Comparison of ENCODE assay signal across 29 cellular contexts in genomic region chr7:151683615-151684407, GRCh38.
DNase-seq lines count a peak whose midpoint lies in the region; ATAC-seq and TF ChIP-seq lines count a peak whose summit lies in the region.
"Had no signal": no experiment of that assay in that cellular context is flagged by ENCODE, and none has a peak within 500 bp of the region (broad histone marks: within the 10 kb centered on the region; RNA-seq: fewer than 3 reads in every experiment).

No MANE protein-coding gene starts in this region.

- H3K9me3 Mint-ChIP-seq in Caco-2 (ENCODE audit: unreplicated experiment) (no peaks in the 10 kb centered on the region), glutamatergic neuron (ENCODE audit: unreplicated experiment) (peaks cover 3% of the 10 kb centered on the region)
- H3K9me3 Mint-ChIP-seq in activated CD4-positive, alpha-beta T cell treated with anti-CD3 and anti-CD28 coated beads for 36 hours (ENCODE audit: low read depth), result no peaks in the 10 kb centered on the region
- H3K9me3 Mint-ChIP-seq: activated CD4-positive, alpha-beta T cell treated with anti-CD3 and anti-CD28 coated beads, Interleukin-2, amount 10 ng/mL, durations not matched to agents 24 days and 14 days; activated T-cell treated with anti-CD3 and anti-CD28 coated beads, Interleukin-2, amount 50 U/mL, for 72 hours; immature natural killer cell; stimulated activated effector memory CD8-positive, alpha-beta T cell treated with anti-CD3 and anti-CD28 coated beads, Interleukin-12 subunit alpha, Interleukin-12 subunit beta, amount 100 ng/mL, for 72 hours had no signal

- H3K27ac ChIP-seq in trophoblast cell (ENCODE audit: low read depth, low read length) (peak overlapping the region; percentile 66), transverse colon (peak overlapping the region in 1 of 4 donors; percentile 6)
- H3K27ac ChIP-seq: foreskin keratinocyte, neutrophil, SK-N-MC had no signal

- H3K27me3 Mint-ChIP-seq in Caco-2 (ENCODE audit: insufficient read depth, unreplicated experiment), result no peaks in the 10 kb centered on the region
- peaks cover 8% of the 10 kb centered on the region for H3K27me3 Mint-ChIP-seq in glutamatergic neuron (ENCODE audit: unreplicated experiment)
- no peaks in the 10 kb centered on the region for H3K27me3 Mint-ChIP-seq in activated CD4-positive, alpha-beta T cell treated with anti-CD3 and anti-CD28 coated beads for 36 hours
- H3K27me3 Mint-ChIP-seq: T-helper 17 cell had no signal

- peak overlapping the region; percentile 18 for H3K4ac ChIP-seq in trophoblast cell (ENCODE audit: low read depth, low read length)

- POLR2A ChIA-PET in Caco-2 (lab: Charles Lee), result interaction anchor here (0.6 kb wide), 1 partner anchor 265 kb away, joined by 3 read pairs; no protein-coding TSS in a partner anchor
- POLR2A ChIA-PET in activated CD4-positive, alpha-beta T cell treated with anti-CD3 and anti-CD28 coated beads for 36 hours (lab: Charles Lee), result no interaction called here

- no peak for TF ChIP-seq CTCF in Caco-2 (IDR thresholded peaks at IDR 0.05; ENCODE audit: insufficient read depth in 1 of 2, low read depth in 1 of 2, low read length in 1 of 2, severe bottlenecking in 1 of 2, unreplicated experiment in 1 of 2)
- no peak for TF ChIP-seq CTCF in glutamatergic neuron (IDR thresholded peaks at IDR 0.05; ENCODE audit: partially characterized antibody, unreplicated experiment)
- TF ChIP-seq CTCF in transverse colon (IDR thresholded peaks at IDR 0.05), result no peak

- H3K79me2 ChIP-seq in trophoblast cell (ENCODE audit: control insufficient read depth, insufficient read depth, low read length, poor library complexity), result peaks cover 4% of the 10 kb centered on the region

- no peak overlapping the region for H3K4me2 ChIP-seq in trophoblast cell (ENCODE audit: low read length)
- H3K4me2 ChIP-seq: smooth muscle cell had no signal

- H2AFZ ChIP-seq in trophoblast cell (ENCODE audit: insufficient read depth, low read length, poor library complexity), result peak overlapping the region; percentile 42

- H3K27ac Mint-ChIP-seq in Caco-2 (ENCODE audit: unreplicated experiment) (peak overlapping the region; percentile 31), glutamatergic neuron (ENCODE audit: unreplicated experiment) (no peak overlapping the region)
- H3K27ac Mint-ChIP-seq in activated CD4-positive, alpha-beta T cell treated with anti-CD3 and anti-CD28 coated beads for 36 hours, result no peak overlapping the region
- H3K27ac Mint-ChIP-seq: activated CD4-positive, alpha-beta T cell treated with anti-CD3 and anti-CD28 coated beads, Interleukin-2, amount 10 ng/mL, durations not matched to agents 24 days and 14 days; activated T-cell treated with anti-CD3 and anti-CD28 coated beads, Interleukin-2, amount 50 U/mL, for 72 hours; stimulated activated effector memory CD8-positive, alpha-beta T cell treated with anti-CD3 and anti-CD28 coated beads, Interleukin-12 subunit alpha, Interleukin-12 subunit beta, amount 100 ng/mL, for 72 hours; T-helper 17 cell had no signal

- H3K27me3 ChIP-seq in Caco-2 (replicated peaks; ENCODE audit: control insufficient read depth, insufficient read depth, low read length) (no peaks in the 10 kb centered on the region), adipocyte (replicated peaks; ENCODE audit: control insufficient read depth, insufficient read depth, low read length) (no peaks in the 10 kb centered on the region), trophoblast cell (ENCODE audit: insufficient read depth, low read length) (no peaks in the 10 kb centered on the region), transverse colon (no peaks in the 10 kb centered on the region)
- H3K27me3 ChIP-seq: BLaER1 treated with 17β-estradiol and CSF1 and Interleukin-3, amounts not matched to agents 10 nM and 100 nM; foreskin keratinocyte; neutrophil had no signal

- H3K9ac ChIP-seq in adipocyte (ENCODE audit: low read length) (peak overlapping the region; percentile 37), trophoblast cell (ENCODE audit: low read length) (no peak overlapping the region)

- peak overlapping the region; percentile 90 for H2BK120ac ChIP-seq in trophoblast cell (ENCODE audit: insufficient read depth, low read length, poor library complexity)

- in situ Hi-C loops in transverse colon (cut with MboI; ENCODE audit: low pct_ligation_motif_present in 1 of 4, low pct_unique_long_range_greater_than_20kb in 1 of 4, low sequenced_read_pairs in 3 of 4), result no loop called here

- H4K12ac ChIP-seq in trophoblast cell (ENCODE audit: low read depth, low read length), result no peak overlapping the region

- peaks cover 20% of the 10 kb centered on the region for H3K4me1 Mint-ChIP-seq in Caco-2 (ENCODE audit: low read depth, unreplicated experiment)
- no peaks in the 10 kb centered on the region for H3K4me1 Mint-ChIP-seq in glutamatergic neuron (ENCODE audit: low read depth, unreplicated experiment)
- peaks cover 11% of the 10 kb centered on the region for H3K4me1 Mint-ChIP-seq in activated CD4-positive, alpha-beta T cell treated with anti-CD3 and anti-CD28 coated beads for 36 hours

- ATAC-seq in activated CD4-positive, alpha-beta T cell treated with anti-CD3 and anti-CD28 coated beads for 36 hours, result no peak
- ATAC-seq: activated T-cell treated with anti-CD3 and anti-CD28 coated beads, Interleukin-2, amount 50 U/mL, for 72 hours; esophagus mucosa; foreskin keratinocyte; GM12878; stimulated activated effector memory CD8-positive, alpha-beta T cell treated with anti-CD3 and anti-CD28 coated beads, Interleukin-12 subunit alpha, Interleukin-12 subunit beta, amount 100 ng/mL, for 72 hours; T-helper 17 cell had no signal

- H3K23ac ChIP-seq in trophoblast cell (ENCODE audit: low read length), result no peak overlapping the region

- no peaks in the 10 kb centered on the region for H3K36me3 ChIP-seq in Caco-2 (ENCODE audit: control insufficient read depth, insufficient read depth, low read length)
- no peaks in the 10 kb centered on the region for H3K36me3 ChIP-seq in adipocyte (ENCODE audit: control insufficient read depth, insufficient read depth, low read length, severe bottlenecking)
- H3K36me3 ChIP-seq in trophoblast cell (ENCODE audit: control insufficient read depth in 1 of 2, insufficient read depth in 2 of 2, low read length in 2 of 2), result no peaks in the 10 kb centered on the region
- H3K36me3 ChIP-seq in transverse colon, result no peaks in the 10 kb centered on the region
- H3K36me3 ChIP-seq: BLaER1 treated with 17β-estradiol and CSF1 and Interleukin-3, amounts not matched to agents 10 nM and 100 nM; neutrophil; thoracic aorta had no signal

- BruUV-seq in Caco-2 (replicated peaks; lab: Mats Ljungman, UMichigan), result no TSS peak

- H2AK5ac ChIP-seq in trophoblast cell (ENCODE audit: low read length), result peak overlapping the region; percentile 90

- H3K4me1 ChIP-seq in Caco-2, result peaks cover 20% of the 10 kb centered on the region
- H3K4me1 ChIP-seq in adipocyte (ENCODE audit: control insufficient read depth, insufficient read depth, low read length), result peaks cover 67% of the 10 kb centered on the region
- H3K4me1 ChIP-seq in trophoblast cell (ENCODE audit: control insufficient read depth in 1 of 2, insufficient read depth in 2 of 2, low read length in 2 of 2), result peaks cover 41% of the 10 kb centered on the region in 2 experiments
- peaks cover 0 to 24% (median 3%) of the 10 kb centered on the region in 4 donors for H3K4me1 ChIP-seq in transverse colon

- H3K4me3 ChIP-seq in Caco-2 (ENCODE audit: low read depth, low read length) (no peak overlapping the region), adipocyte (ENCODE audit: low read length) (no peak overlapping the region), trophoblast cell (ENCODE audit: low read depth, low read length) (no peak overlapping the region), transverse colon (no peak overlapping the region)
- H3K4me3 ChIP-seq: BLaER1 treated with 17β-estradiol and CSF1 and Interleukin-3, amounts not matched to agents 10 nM and 100 nM; GM12878; lung; SK-N-MC; smooth muscle cell; thoracic aorta had no signal

- H2BK12ac ChIP-seq in trophoblast cell (ENCODE audit: low read length), result peak overlapping the region; percentile 58

- no CpG with 5 or more reads among the region's 18 CpGs for WGBS in trophoblast cell (ENCODE audit: extremely low coverage, insufficient coverage, insufficient read length)
- 90 to 94% methylated on average over 2 to 18 of the region's 18 CpGs for WGBS in transverse colon (ENCODE audit: low coverage in 1 of 2), 2 donors

- TF ChIP-seq POLR2A in transverse colon (IDR thresholded peaks at IDR 0.05), result no peak

- intact Hi-C loops in Caco-2 (cut with micrococcal nuclease; ENCODE audit: unreplicated experiment) (no loop called here), transverse colon (cut with DNase I; ENCODE audit: low total_unique reads) (no loop called here)
- intact Hi-C loops in activated CD4-positive, alpha-beta T cell treated with anti-CD3 and anti-CD28 coated beads for 36 hours (cut with DNase I, micrococcal nuclease), result no loop called here

- H4K8ac ChIP-seq in trophoblast cell (ENCODE audit: low read depth, low read length), result peak overlapping the region; percentile 68

- peaks cover 5% of the 10 kb centered on the region for H3K36me3 Mint-ChIP-seq in Caco-2 (ENCODE audit: insufficient read depth, unreplicated experiment)
- peaks cover 5% of the 10 kb centered on the region for H3K36me3 Mint-ChIP-seq in glutamatergic neuron (ENCODE audit: unreplicated experiment)
- H3K36me3 Mint-ChIP-seq in activated CD4-positive, alpha-beta T cell treated with anti-CD3 and anti-CD28 coated beads for 36 hours (ENCODE audit: low read depth), result no peaks in the 10 kb centered on the region
- H3K36me3 Mint-ChIP-seq: immature natural killer cell; stimulated activated effector memory CD8-positive, alpha-beta T cell treated with anti-CD3 and anti-CD28 coated beads, Interleukin-12 subunit alpha, Interleukin-12 subunit beta, amount 100 ng/mL, for 72 hours had no signal

- H3K18ac ChIP-seq in trophoblast cell (ENCODE audit: low read length), result peak overlapping the region; percentile 40

- DNase-seq in Caco-2 (no peak), adipocyte (ENCODE audit: low read depth) (no peak), glutamatergic neuron (peak; percentile 12), trophoblast cell (peak; percentile 97 to 98), transverse colon (no peak), kidney tubule cell (ENCODE audit: low spot score) (no peak), NCI-H187 (lab: John Stamatoyannopoulos, UW) (no peak)
- no peak for DNase-seq in activated CD4-positive, alpha-beta T cell treated with anti-CD3 and anti-CD28 coated beads for 36 hours
- DNase-seq: activated CD4-positive, alpha-beta T cell treated with anti-CD3 and anti-CD28 coated beads, Interleukin-2, amount 10 ng/mL, durations not matched to agents 24 days and 14 days; activated naive CD4-positive, alpha-beta T cell treated with anti-CD3 and anti-CD28 coated beads, Interleukin-2, amount 50 U/mL, for 16 hours; activated T-cell treated with anti-CD3 and anti-CD28 coated beads, Interleukin-2, amount 50 U/mL, for 72 hours; DND-41; effector CD4-positive, alpha-beta T cell; foreskin keratinocyte; immature natural killer cell; NCI-H1092 treated with DMSO at 0.1 percent for 48 hours; NCI-H2029; NCI-H748 treated with DMSO at 0.1 percent for 48 hours; RPMI8226; T-helper 17 cell had no signal

- H3K9me3 ChIP-seq in Caco-2, result no peaks in the 10 kb centered on the region
- no peaks in the 10 kb centered on the region for H3K9me3 ChIP-seq in adipocyte (ENCODE audit: control insufficient read depth, low read length)
- no peaks in the 10 kb centered on the region for H3K9me3 ChIP-seq in trophoblast cell (ENCODE audit: insufficient read depth, low read depth, low read length)
- no peaks in the 10 kb centered on the region for H3K9me3 ChIP-seq in transverse colon
- H3K9me3 ChIP-seq: BLaER1 treated with 17β-estradiol and CSF1 and Interleukin-3, amounts not matched to agents 10 nM and 100 nM; neutrophil; thoracic aorta had no signal

- peaks cover 40% of the 10 kb centered on the region for H3K79me1 ChIP-seq in trophoblast cell (ENCODE audit: low read length)

- CTCF ChIA-PET in Caco-2 (lab: Charles Lee), result no interaction called here
- CTCF ChIA-PET in activated CD4-positive, alpha-beta T cell treated with anti-CD3 and anti-CD28 coated beads for 36 hours (lab: Charles Lee), result interaction anchor here (0.7 to 1.7 kb wide), 2 partner anchors 14 to 100 kb away, joined by 3 to 4 read pairs; no protein-coding TSS in a partner anchor

- no peak overlapping the region for H3K4me3 Mint-ChIP-seq in Caco-2 (ENCODE audit: unreplicated experiment)
- H3K4me3 Mint-ChIP-seq in glutamatergic neuron (ENCODE audit: unreplicated experiment), result no peak overlapping the region
- no peak overlapping the region for H3K4me3 Mint-ChIP-seq in activated CD4-positive, alpha-beta T cell treated with anti-CD3 and anti-CD28 coated beads for 36 hours
- H3K4me3 Mint-ChIP-seq: activated CD4-positive, alpha-beta T cell treated with anti-CD3 and anti-CD28 coated beads, Interleukin-2, amount 10 ng/mL, durations not matched to agents 24 days and 14 days; activated T-cell treated with anti-CD3 and anti-CD28 coated beads, Interleukin-2, amount 50 U/mL, for 72 hours; immature natural killer cell; stimulated activated effector memory CD8-positive, alpha-beta T cell treated with anti-CD3 and anti-CD28 coated beads, Interleukin-12 subunit alpha, Interleukin-12 subunit beta, amount 100 ng/mL, for 72 hours; T-helper 17 cell had no signal

- TF ChIP-seq EP300 in transverse colon (IDR thresholded peaks at IDR 0.05; ENCODE audit: low read depth), result no peak

- peak overlapping the region; percentile 91 for H4K91ac ChIP-seq in trophoblast cell (ENCODE audit: low read depth, low read length)

- peak overlapping the region; percentile 78 for H2BK5ac ChIP-seq in trophoblast cell (ENCODE audit: low read depth, low read length, poor library complexity)

- H3K14ac ChIP-seq in trophoblast cell (ENCODE audit: low read length), result peak overlapping the region; percentile 82

Comparison
In these comparisons a context has a peak if more than half of its experiments do, and no peak if none do; other contexts are left out.
1. DNase-seq: peak in glutamatergic neuron (single experiment) and trophoblast cell (2 of 2); none in Caco-2 (0 of 2), adipocyte (single experiment), transverse colon (single experiment), kidney tubule cell (single experiment), activated CD4-positive, alpha-beta T cell treated with anti-CD3 and anti-CD28 coated beads for 36 hours (single experiment) and NCI-H187 (0 of 2).